In genomic region chr2:126748188-126748760, GRCh38 we compare ENCODE assay signal across 24 cellular contexts.
DNase-seq lines count a peak whose midpoint lies in the region; ATAC-seq and TF ChIP-seq lines count a peak whose summit lies in the region.
"Had no signal": no experiment of that assay in that cellular context is flagged by ENCODE, and none has a peak within 500 bp of the region (broad histone marks: within the 10 kb centered on the region; RNA-seq: fewer than 3 reads in every experiment).

No MANE protein-coding gene starts in this region.

- intact Hi-C loops in Panc1 (cut with micrococcal nuclease; ENCODE audit: unreplicated experiment) (no loop called here), esophagus muscularis mucosa (cut with DNase I) (no loop called here)

- H3K4me3 ChIP-seq in Panc1 (ENCODE audit: low read depth in 2 of 2, low read length in 2 of 2) (no peak overlapping the region), esophagus muscularis mucosa (no peak overlapping the region)
- H3K4me3 ChIP-seq: BLaER1, PC-9 had no signal

- no peak for TF ChIP-seq CTCF in Panc1 (IDR thresholded peaks at IDR 0.05)
- TF ChIP-seq CTCF in esophagus muscularis mucosa (IDR thresholded peaks at IDR 0.05) = no peak
- TF ChIP-seq CTCF in GM20000 (IDR thresholded peaks at IDR 0.05; ENCODE audit: extremely low read depth, missing control alignments) = no peak

- POLR2A ChIA-PET in Panc1 (lab: Charles Lee) = no interaction called here

- TF ChIP-seq POLR2A in esophagus muscularis mucosa (IDR thresholded peaks at IDR 0.05; ENCODE audit: low read depth) = no peak

- H3K9me3 ChIP-seq in Panc1 (ENCODE audit: control insufficient read depth, insufficient read depth, low read depth, low read length) = no peaks in the 10 kb centered on the region
- no peaks in the 10 kb centered on the region for H3K9me3 ChIP-seq in esophagus muscularis mucosa
- H3K9me3 ChIP-seq: BLaER1, SK-N-SH had no signal

- no peak overlapping the region for H3K27ac ChIP-seq in Panc1 (ENCODE audit: low read length)
- no peak overlapping the region for H3K27ac ChIP-seq in esophagus muscularis mucosa (replicated peaks in 1 of 4)
- H3K27ac ChIP-seq: 22Rv1, BLaER1, PC-9, RWPE1 had no signal

- no TSS peak for BruUV-seq in Panc1 (replicated peaks; lab: Mats Ljungman, UMichigan)

- DNase-seq in DMS53 (lab: John Stamatoyannopoulos, UW) (peak; percentile 7), DMS53 treated with DMSO at 0.1 percent for 48 hours (lab: John Stamatoyannopoulos, UW; ENCODE audit: unreplicated experiment) (no peak), Panc1 (ENCODE audit: low read depth, low spot score) (no peak), esophagus muscularis mucosa (ENCODE audit: extremely low spot score) (peak; percentile 87), GM20000 (ENCODE audit: low spot score) (no peak), activated T-cell treated with anti-CD3 and anti-CD28 coated beads for 4 hours (no peak), putamen (ENCODE audit: low spot score) (no peak)
- DNase-seq: ACHN; CD4-positive, alpha-beta T cell; COR-L47; DMS 273 treated with DMSO at 0.1 percent for 48 hours; Karpas-422; MV-4-11; NCI-H1105 treated with DMSO at 0.1 percent for 48 hours; NCI-H2081; NCI-H2171 treated with DMSO at 0.1 percent for 48 hours; NCI-H526; PC-9; SHP77 treated with DMSO at 0.1 percent for 48 hours; SK-N-SH had no signal

- H3K4me1 ChIP-seq in Panc1 (ENCODE audit: control insufficient read depth, insufficient read depth, low read length) = no peaks in the 10 kb centered on the region
- H3K4me1 ChIP-seq in esophagus muscularis mucosa = no peaks in the 10 kb centered on the region
- H3K4me1 ChIP-seq: BLaER1 had no signal

- peak; percentile 42 for ATAC-seq in GM18502 (IDR thresholded peaks at IDR 0.05; ENCODE audit: poor library complexity, unreplicated experiment)
- ATAC-seq in Panc1 = 0 out of 2 replicates have a peak, but pooled peaks have one; percentile 21

- CTCF ChIA-PET in Panc1 (lab: Charles Lee) = no interaction called here

- TF ChIP-seq EP300 in esophagus muscularis mucosa (IDR thresholded peaks at IDR 0.05) = no peak

- WGBS in esophagus muscularis mucosa = 81% methylated on average over 3 of the region's 4 CpGs

- in situ Hi-C loops in Panc1 (cut with HindIII; ENCODE audit: low pct_unique_long_range_greater_than_20kb, low sequenced_read_pairs) = no loop called here

- H3K27me3 ChIP-seq in Panc1 (ENCODE audit: control insufficient read depth, insufficient read depth, low read length) = no peaks in the 10 kb centered on the region
- no peaks in the 10 kb centered on the region for H3K27me3 ChIP-seq in esophagus muscularis mucosa
- H3K27me3 ChIP-seq: BLaER1 had no signal

- H3K36me3 ChIP-seq in Panc1 (ENCODE audit: control insufficient read depth, insufficient read depth, low read length) (no peaks in the 10 kb centered on the region), esophagus muscularis mucosa (no peaks in the 10 kb centered on the region)
- H3K36me3 ChIP-seq: BLaER1 had no signal

Comparison
In these comparisons a context has a peak if more than half of its experiments do, and no peak if none do; other contexts are left out.
1. DNase-seq: peak in DMS53 (single experiment) and esophagus muscularis mucosa (single experiment); none in DMS53 treated with DMSO at 0.1 percent for 48 hours (single experiment), Panc1 (single experiment), GM20000 (single experiment), activated T-cell treated with anti-CD3 and anti-CD28 coated beads for 4 hours (single experiment) and putamen (single experiment).